Comparison of ENCODE assay signal across 1 cellular context in genomic region chr1:154352245-154352580, GRCh38.
TF ChIP-seq lines count a peak whose summit lies in the region.

No MANE protein-coding gene starts in this region.

TF ChIP-seq in IMR-90, 13 proteins besides CTCF, POLR2A, EP300 and RAD21 (continued from another document):
- TF ChIP-seq ELK1 (IDR thresholded peaks at IDR 0.05; ENCODE audit: borderline replicate concordance, low read depth, low read length) (no peak), CHD1 (IDR thresholded peaks at IDR 0.05; ENCODE audit: low read depth, low read length) (no peak), NFE2L2 (IDR thresholded peaks at IDR 0.05; ENCODE audit: low read depth, low read length) (no peak)
